Comparison of ENCODE assay signal across 14 cellular contexts in the genomic region with DNA sequence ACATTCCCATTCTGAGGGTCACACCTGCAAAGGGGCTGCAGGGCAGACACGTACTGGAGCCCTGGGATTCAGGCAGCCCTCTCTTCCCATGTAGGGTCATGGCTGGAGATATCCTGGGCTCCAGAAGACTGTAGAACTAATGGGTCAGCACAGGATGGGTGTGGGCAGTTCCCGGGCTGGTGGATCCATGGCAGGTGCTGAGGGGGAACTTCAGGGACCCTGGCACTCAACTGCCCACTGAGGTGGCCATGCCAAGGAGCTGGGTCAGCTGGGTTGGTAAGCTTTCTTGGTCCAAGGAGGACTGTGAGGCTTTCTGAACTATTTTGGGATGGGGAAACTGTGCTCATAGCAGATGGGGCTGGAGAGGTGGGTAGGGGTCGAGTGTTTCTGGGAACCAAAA.
A peak's percentile ranks its signal among the peaks of the same experiment; 100 is the strongest.
DNase-seq lines count a peak whose midpoint lies in the region; ATAC-seq and TF ChIP-seq lines count a peak whose summit lies in the region.
"Had no signal": no experiment of that assay in that cellular context is flagged by ENCODE, and none has a peak within 500 bp of the region (broad histone marks: within the 10 kb centered on the region; RNA-seq: fewer than 3 reads in every experiment).

No MANE protein-coding gene starts in this region.

- H2BK15ac ChIP-seq in mesenchymal stem cell (ENCODE audit: low read depth, poor library complexity, severe bottlenecking) = peak overlapping the region; percentile 54

- H2BK5ac ChIP-seq in mesenchymal stem cell (ENCODE audit: low read depth, low read length, poor library complexity, severe bottlenecking) = no peak overlapping the region

- no peak overlapping the region for H3K14ac ChIP-seq in mesenchymal stem cell (ENCODE audit: low read length in 2 of 2)

- peaks cover 7% of the 10 kb centered on the region for H3K4me1 ChIP-seq in mesenchymal stem cell (ENCODE audit: control insufficient read depth, insufficient read depth, low read depth, low read length)
- H3K4me1 ChIP-seq in upper lobe of right lung = no peaks in the 10 kb centered on the region
- H3K4me1 ChIP-seq in psoas muscle = no peaks in the 10 kb centered on the region
- H3K4me1 ChIP-seq: BLaER1 had no signal

- no peak overlapping the region for H4K8ac ChIP-seq in mesenchymal stem cell (ENCODE audit: low read length)

- H2BK120ac ChIP-seq in mesenchymal stem cell (ENCODE audit: low read depth, low read length) = no peak overlapping the region

- no peak overlapping the region for H3K18ac ChIP-seq in mesenchymal stem cell (ENCODE audit: low read depth in 1 of 2, low read length in 2 of 2)

- H3K4me2 ChIP-seq in mesenchymal stem cell (ENCODE audit: low read length, poor library complexity, severe bottlenecking) = no peak overlapping the region
- H3K4me2 ChIP-seq: BLaER1 had no signal

- 55% methylated on average over 3 of the region's 3 CpGs for WGBS in mesenchymal stem cell
- 56 to 82% (median 74%) methylated on average over 3 of the region's 3 CpGs for WGBS in psoas muscle, 3 donors

- H4K91ac ChIP-seq in mesenchymal stem cell (ENCODE audit: low read length) = no peak overlapping the region

- ATAC-seq in upper lobe of right lung (no peak), psoas muscle (no peak)
- ATAC-seq: CD8-positive, alpha-beta T cell; GM12878 had no signal

- H3K79me1 ChIP-seq in mesenchymal stem cell (replicated peaks; ENCODE audit: low read length, poor library complexity, severe bottlenecking) = no peaks in the 10 kb centered on the region

- H3K27ac ChIP-seq in mesenchymal stem cell (ENCODE audit: low read length, poor library complexity, severe bottlenecking) = no peak overlapping the region
- no peak overlapping the region for H3K27ac ChIP-seq in upper lobe of right lung
- no peak overlapping the region for H3K27ac ChIP-seq in psoas muscle
- H3K27ac ChIP-seq: BLaER1 had no signal

- intact Hi-C loops in upper lobe of right lung (cut with DNase I) = no loop called here
- intact Hi-C loops in psoas muscle (cut with DNase I) = no loop called here

- H3K9me3 ChIP-seq in mesenchymal stem cell (ENCODE audit: control insufficient read depth, low read length) = peaks cover 13% of the 10 kb centered on the region
- no peaks in the 10 kb centered on the region for H3K9me3 ChIP-seq in upper lobe of right lung
- no peaks in the 10 kb centered on the region for H3K9me3 ChIP-seq in psoas muscle

- DNase-seq in activated effector memory CD4-positive, alpha-beta T cell treated with anti-CD3 and anti-CD28 coated beads, Interleukin-2, amount 50 U/mL, for 16 hours = peak; percentile 24
- no peak for DNase-seq in activated effector memory CD4-positive, alpha-beta T cell treated with Interleukin-2 at 50 U/mL for 16 hours
- DNase-seq in islet precursor cell (peak; percentile 23), mesenchymal stem cell (no peak), upper lobe of right lung (peak; percentile 34), psoas muscle (no peak), HUDEP-2 (lab: John Stamatoyannopoulos, UW; ENCODE audit: unreplicated experiment in 76 of 76) (no peak)
- DNase-seq: 8988T, Calu3, DMS79 treated with DMSO at 0.1 percent for 48 hours, EL had no signal

- H2AK5ac ChIP-seq in mesenchymal stem cell (ENCODE audit: low read length, severe bottlenecking) = no peak overlapping the region

- no peak overlapping the region for H3K4ac ChIP-seq in mesenchymal stem cell (ENCODE audit: low read depth in 1 of 2, low read length in 2 of 2)

- peaks cover 0 to 4% of the 10 kb centered on the region in 2 experiments for H3K36me3 ChIP-seq in mesenchymal stem cell (ENCODE audit: control insufficient read depth in 1 of 2, insufficient read depth in 2 of 2, low read depth in 1 of 2, low read length in 2 of 2)
- H3K36me3 ChIP-seq in upper lobe of right lung = no peaks in the 10 kb centered on the region
- no peaks in the 10 kb centered on the region for H3K36me3 ChIP-seq in psoas muscle (ENCODE audit: insufficient read depth in 1 of 2, low read depth in 1 of 2)
- H3K36me3 ChIP-seq: BLaER1 had no signal

- no peak overlapping the region for H2BK12ac ChIP-seq in mesenchymal stem cell (ENCODE audit: low read length in 2 of 2)

- TF ChIP-seq CTCF in upper lobe of right lung (IDR thresholded peaks at IDR 0.05) (no peak), psoas muscle (IDR thresholded peaks at IDR 0.05) (no peak)

- no peak overlapping the region for H2AFZ ChIP-seq in mesenchymal stem cell (ENCODE audit: low read depth, low read length)

- no peak overlapping the region for H3K9ac ChIP-seq in mesenchymal stem cell (ENCODE audit: low read length)
- H3K9ac ChIP-seq: BLaER1 had no signal

- H3K27me3 ChIP-seq in mesenchymal stem cell (ENCODE audit: control insufficient read depth in 1 of 2, insufficient read depth in 1 of 2, low read length in 2 of 2) (peaks cover 0 to 37% of the 10 kb centered on the region in 2 experiments), upper lobe of right lung (no peaks in the 10 kb centered on the region), psoas muscle (ENCODE audit: insufficient read depth in 3 of 3, low read length in 2 of 3) (peaks cover 0 to 4% (median 2%) of the 10 kb centered on the region in 3 donors)
- H3K27me3 ChIP-seq: BLaER1 had no signal

- H3K23ac ChIP-seq in mesenchymal stem cell (ENCODE audit: low read length in 2 of 2) = no peak overlapping the region

- H3K4me3 ChIP-seq in mesenchymal stem cell (ENCODE audit: insufficient read depth in 1 of 2, low read depth in 1 of 2, low read length in 2 of 2) (no peak overlapping the region), upper lobe of right lung (no peak overlapping the region), psoas muscle (no peak overlapping the region)
- H3K4me3 ChIP-seq: BLaER1, GM12878 had no signal

Comparison
In these comparisons a context has a peak if more than half of its experiments do, and no peak if none do; other contexts are left out.
1. DNase-seq: peak in activated effector memory CD4-positive, alpha-beta T cell treated with anti-CD3 and anti-CD28 coated beads, Interleukin-2, amount 50 U/mL, for 16 hours (single experiment), islet precursor cell (single experiment) and upper lobe of right lung (single experiment); none in activated effector memory CD4-positive, alpha-beta T cell treated with Interleukin-2 at 50 U/mL for 16 hours (single experiment), mesenchymal stem cell (single experiment), psoas muscle (0 of 2) and HUDEP-2 (0 of 76).